ENCODE assay signal across 8 cellular contexts in the genomic region with DNA sequence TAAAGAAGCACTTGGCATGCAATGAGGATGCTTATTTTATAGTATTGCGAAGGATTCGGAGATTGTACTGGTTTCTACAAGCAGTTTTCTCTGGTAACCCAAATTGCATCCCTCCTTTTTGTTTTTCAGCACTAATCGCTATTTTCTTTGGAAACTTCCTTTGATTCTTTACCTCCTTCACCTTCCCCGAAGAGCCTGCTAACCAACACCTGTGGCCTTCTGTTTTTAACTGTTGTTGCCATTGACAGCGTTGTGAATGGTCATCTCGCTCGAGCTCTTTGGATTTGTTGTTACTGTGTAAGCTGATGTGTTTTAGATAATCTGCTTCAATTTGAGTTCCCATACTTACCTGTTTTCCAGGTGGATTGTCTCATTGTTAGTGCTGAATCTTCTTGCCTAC. TPM values are rescaled to one million over a fixed set of nuclear protein-coding genes. Genes with fewer than 3 reads are reported as not detected.
DNase-seq lines count a peak whose midpoint lies in the region; TF ChIP-seq lines count a peak whose summit lies in the region.

No MANE protein-coding gene starts in this region.

- H3K9me3 Mint-ChIP-seq in activated naive CD4-positive, alpha-beta T cell treated with anti-CD3 and anti-CD28 coated beads, Interleukin-2, amount 10 ng/mL, durations not matched to agents 7 days and 5 days: no peaks in the 10 kb centered on the region

- H3K4me3 Mint-ChIP-seq in activated naive CD4-positive, alpha-beta T cell treated with anti-CD3 and anti-CD28 coated beads, Interleukin-2, amount 10 ng/mL, durations not matched to agents 7 days and 5 days: peak overlapping the region; percentile 74

- intact Hi-C loops in lower leg skin (cut with DNase I; ENCODE audit: low total_unique reads) (no loop called here), transverse colon (cut with DNase I; ENCODE audit: low total_unique reads) (loop anchor here (10.0 kb wide), 1 partner anchor 410 kb away; no protein-coding TSS in a partner anchor)

- no peak for TF ChIP-seq EP300 in transverse colon (IDR thresholded peaks at IDR 0.05; ENCODE audit: low read depth)

- in situ Hi-C loops in transverse colon (cut with MboI; ENCODE audit: low pct_ligation_motif_present in 1 of 4, low pct_unique_long_range_greater_than_20kb in 1 of 4, low sequenced_read_pairs in 3 of 4): loop anchor here in 1 of 4 donors (25.0 kb wide), 1 partner anchor 208 kb away; the partner anchor contains the start of gene MAPK9
- in situ Hi-C loops in ACHN (cut with HindIII; ENCODE audit: low pct_ligation_motif_present, low pct_unique_long_range_greater_than_20kb, low sequenced_read_pairs): no loop called here

- 7 to 14% methylated on average over 7 of the region's 7 CpGs for WGBS in lower leg skin, 2 donors
- WGBS in transverse colon (ENCODE audit: low coverage in 1 of 2), 2 donors: 13 to 14% methylated on average over 7 of the region's 7 CpGs

- H3K27ac Mint-ChIP-seq in activated naive CD4-positive, alpha-beta T cell treated with anti-CD3 and anti-CD28 coated beads, Interleukin-2, amount 10 ng/mL, durations not matched to agents 7 days and 5 days: peak overlapping the region; percentile 82

- H3K4me1 Mint-ChIP-seq in activated naive CD4-positive, alpha-beta T cell treated with anti-CD3 and anti-CD28 coated beads, Interleukin-2, amount 10 ng/mL, durations not matched to agents 7 days and 5 days: peaks cover 45% of the 10 kb centered on the region

- CTCF ChIA-PET in activated naive CD4-positive, alpha-beta T cell treated with anti-CD3 and anti-CD28 coated beads, Interleukin-2, amount 10 ng/mL, durations not matched to agents 7 days and 5 days (lab: Charles Lee): interaction anchor here (0.7 kb wide), 1 partner anchor 10 kb away, joined by 3 read pairs; no protein-coding TSS in a partner anchor

- H3K9me3 ChIP-seq in transverse colon: no peaks in the 10 kb centered on the region

- H3K4me1 ChIP-seq in transverse colon: peaks cover 0 to 38% (median 31%) of the 10 kb centered on the region in 4 donors

- no peaks in the 10 kb centered on the region for H3K27me3 Mint-ChIP-seq in activated naive CD4-positive, alpha-beta T cell treated with anti-CD3 and anti-CD28 coated beads, Interleukin-2, amount 10 ng/mL, durations not matched to agents 7 days and 5 days

- TF ChIP-seq CTCF in lower leg skin (IDR thresholded peaks at IDR 0.05) (no peak), transverse colon (IDR thresholded peaks at IDR 0.05) (no peak)

- H3K27me3 ChIP-seq in transverse colon: no peaks in the 10 kb centered on the region

- no peak for TF ChIP-seq POLR2A in lower leg skin (IDR thresholded peaks at IDR 0.05)
- no peak for TF ChIP-seq POLR2A in transverse colon (IDR thresholded peaks at IDR 0.05)

- H3K4me3 ChIP-seq in lower leg skin (ENCODE audit: low read depth, poor library complexity, severe bottlenecking) (peak overlapping the region; percentile 79), transverse colon (peak overlapping the region; percentile 58 to 98 (median 82))

- no peak for DNase-seq in activated naive CD4-positive, alpha-beta T cell treated with anti-CD3 and anti-CD28 coated beads, Interleukin-2, amount 10 ng/mL, durations not matched to agents 7 days and 5 days
- no peak for DNase-seq in activated naive CD4-positive, alpha-beta T cell treated with Interleukin-2 at 50 U/mL for 16 hours
- peak; percentile 10 for DNase-seq in astrocyte of the hippocampus (ENCODE audit: low read depth, low spot score)
- DNase-seq in lower leg skin (ENCODE audit: low spot score in 2 of 2): peak in 1 of 2 donors; percentile 31
- DNase-seq in transverse colon: no peak
- no peak for DNase-seq in HUDEP-2 (lab: John Stamatoyannopoulos, UW; ENCODE audit: unreplicated experiment in 76 of 76)
- no peak for DNase-seq in NCI-H1694 treated with DMSO at 0.1 percent for 48 hours (lab: John Stamatoyannopoulos, UW)
- DNase-seq in ACHN: no peak

- no peaks in the 10 kb centered on the region for H3K36me3 ChIP-seq in transverse colon

- H3K36me3 Mint-ChIP-seq in activated naive CD4-positive, alpha-beta T cell treated with anti-CD3 and anti-CD28 coated beads, Interleukin-2, amount 10 ng/mL, durations not matched to agents 7 days and 5 days: peaks cover 18% of the 10 kb centered on the region

- peak overlapping the region; percentile 88 to 99 (median 94) for H3K27ac ChIP-seq in transverse colon

RNA-seq across cellular contexts. Expression of gene CNOT6, which starts 1.1 kb away (rescaled TPM):
- total RNA-seq in lower leg skin (10 to 100 TPM in 3 of 4 donors, 1 to 10 TPM in 1; 8.9 to 12.2 (median 11.2) TPM), transverse colon (10 to 100 TPM; 14.6 to 20.0 (median 19.3) TPM)
